9 cellular contexts compared by ENCODE assay signal in the genomic region with DNA sequence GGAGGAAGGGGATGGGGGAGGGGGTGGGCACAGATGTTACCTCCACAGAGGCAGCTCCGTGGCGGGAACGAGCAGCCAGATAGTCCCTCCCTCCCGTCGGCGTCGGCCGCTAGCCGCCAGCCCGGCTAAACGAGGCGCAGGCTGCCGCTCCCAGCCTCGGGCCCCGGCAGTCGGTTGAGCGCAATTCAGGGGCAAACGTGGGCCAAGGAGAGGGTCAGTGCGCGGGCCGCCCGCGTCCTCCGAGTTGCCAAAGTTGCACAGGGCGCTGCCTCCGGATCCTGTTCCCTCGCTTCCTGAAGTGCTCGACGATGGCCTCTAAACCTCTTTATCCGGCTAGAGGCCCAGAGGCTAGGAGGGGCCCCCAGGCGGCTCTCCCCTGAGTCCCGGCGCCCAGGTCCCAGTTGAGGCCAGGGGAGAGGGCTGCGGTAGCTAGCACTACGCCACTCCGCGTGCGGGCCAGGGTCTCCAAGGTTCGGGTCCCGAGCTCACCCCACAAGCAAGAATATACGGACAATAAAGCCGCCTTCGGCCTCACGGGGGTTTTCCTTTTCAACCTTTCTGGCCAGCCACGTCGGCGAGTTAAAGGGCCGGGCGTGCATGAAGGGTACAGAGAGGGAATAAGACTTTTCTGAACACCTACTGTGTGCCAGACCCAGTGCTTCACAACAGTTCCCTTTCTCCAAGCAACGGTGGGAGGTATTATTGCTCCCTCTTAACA.
DNase-seq lines count a peak whose midpoint lies in the region.
"Had no signal": no experiment of that assay in that cellular context is flagged by ENCODE, and none has a peak within 500 bp of the region (broad histone marks: within the 10 kb centered on the region; RNA-seq: fewer than 3 reads in every experiment).

No MANE protein-coding gene starts in this region.

- H3K4me1 Mint-ChIP-seq in T-helper 1 cell treated with Interleukin-12 subunit alpha and Interleukin-12 subunit beta and Interleukin-4 antibody, amounts not matched to agents 30 μg/mL and 1 μg/mL, for 36 hours (ENCODE audit: low read depth), result peaks cover 2% of the 10 kb centered on the region
- peaks cover 3% of the 10 kb centered on the region for H3K4me1 Mint-ChIP-seq in activated CD4-positive, alpha-beta memory T cell treated with anti-CD3 and anti-CD28 coated beads, Interleukin-2, amount 10 ng/mL, durations not matched to agents 7 days and 5 days

- H3K4me3 Mint-ChIP-seq in T-helper 1 cell treated with Interleukin-12 subunit alpha and Interleukin-12 subunit beta and Interleukin-4 antibody, amounts not matched to agents 30 μg/mL and 1 μg/mL, for 36 hours, result peak overlapping the region; percentile 53
- peak overlapping the region; percentile 54 for H3K4me3 Mint-ChIP-seq in activated CD4-positive, alpha-beta memory T cell treated with anti-CD3 and anti-CD28 coated beads, Interleukin-2, amount 10 ng/mL, durations not matched to agents 7 days and 5 days

- H3K36me3 ChIP-seq in iPS DF 6.9 (ENCODE audit: control insufficient read depth, insufficient read depth, low read length), result no peaks in the 10 kb centered on the region

- no peaks in the 10 kb centered on the region for H3K9me3 ChIP-seq in iPS DF 6.9 (ENCODE audit: control insufficient read depth, insufficient read depth, low read length)

- no peaks in the 10 kb centered on the region for H3K36me3 Mint-ChIP-seq in T-helper 1 cell treated with Interleukin-12 subunit alpha and Interleukin-12 subunit beta and Interleukin-4 antibody, amounts not matched to agents 30 μg/mL and 1 μg/mL, for 36 hours (ENCODE audit: low read depth)
- no peaks in the 10 kb centered on the region for H3K36me3 Mint-ChIP-seq in activated CD4-positive, alpha-beta memory T cell treated with anti-CD3 and anti-CD28 coated beads, Interleukin-2, amount 10 ng/mL, durations not matched to agents 7 days and 5 days (ENCODE audit: low read depth)

- H3K4me3 ChIP-seq in iPS DF 6.9 (ENCODE audit: low read length) (peak overlapping the region; percentile 49; the same call in 1 of the 2 replicates), skin epidermis (peak overlapping the region in 5 of 7 experiments; percentile 12 to 47 (median 32))

- peaks cover 72% of the 10 kb centered on the region for H3K27me3 Mint-ChIP-seq in T-helper 1 cell treated with Interleukin-12 subunit alpha and Interleukin-12 subunit beta and Interleukin-4 antibody, amounts not matched to agents 30 μg/mL and 1 μg/mL, for 36 hours (ENCODE audit: low read depth)
- peaks cover 60% of the 10 kb centered on the region for H3K27me3 Mint-ChIP-seq in activated CD4-positive, alpha-beta memory T cell treated with anti-CD3 and anti-CD28 coated beads, Interleukin-2, amount 10 ng/mL, durations not matched to agents 7 days and 5 days

- H3K27ac Mint-ChIP-seq in T-helper 1 cell treated with Interleukin-12 subunit alpha and Interleukin-12 subunit beta and Interleukin-4 antibody, amounts not matched to agents 30 μg/mL and 1 μg/mL, for 36 hours, result no peak overlapping the region
- no peak overlapping the region for H3K27ac Mint-ChIP-seq in activated CD4-positive, alpha-beta memory T cell treated with anti-CD3 and anti-CD28 coated beads, Interleukin-2, amount 10 ng/mL, durations not matched to agents 7 days and 5 days

- DNase-seq in T-helper 1 cell, result no peak
- DNase-seq in activated CD4-positive, alpha-beta memory T cell treated with anti-CD3 and anti-CD28 coated beads, Interleukin-2, amount 10 ng/mL, durations not matched to agents 7 days and 5 days, result no peak
- no peak for DNase-seq in iPS DF 6.9 (ENCODE audit: low read depth, low spot score)
- no peak for DNase-seq in dermis blood vessel endothelial cell
- DNase-seq in GM19238 (ENCODE audit: insufficient read length, low spot score), result no peak
- DNase-seq in middle frontal gyrus (ENCODE audit: extremely low spot score, low spot score), result no peak
- DNase-seq: NCI-H446 had no signal

- no peaks in the 10 kb centered on the region for H3K9me3 Mint-ChIP-seq in T-helper 1 cell treated with Interleukin-12 subunit alpha and Interleukin-12 subunit beta and Interleukin-4 antibody, amounts not matched to agents 30 μg/mL and 1 μg/mL, for 36 hours
- H3K9me3 Mint-ChIP-seq in activated CD4-positive, alpha-beta memory T cell treated with anti-CD3 and anti-CD28 coated beads, Interleukin-2, amount 10 ng/mL, durations not matched to agents 7 days and 5 days, result no peaks in the 10 kb centered on the region

- POLR2A ChIA-PET in activated CD4-positive, alpha-beta memory T cell treated with anti-CD3 and anti-CD28 coated beads, Interleukin-2, amount 10 ng/mL, durations not matched to agents 7 days and 5 days (lab: Charles Lee), result no interaction called here

- CTCF ChIA-PET in activated CD4-positive, alpha-beta memory T cell treated with anti-CD3 and anti-CD28 coated beads, Interleukin-2, amount 10 ng/mL, durations not matched to agents 7 days and 5 days (lab: Charles Lee), result no interaction called here

- peaks cover 1% of the 10 kb centered on the region; the same call in 1 of the 2 replicates for H3K4me1 ChIP-seq in iPS DF 6.9 (ENCODE audit: control insufficient read depth, insufficient read depth, low read length)

- WGBS in iPS DF 6.9 (ENCODE audit: insufficient coverage, insufficient read length), result no CpG with 5 or more reads among the region's 50 CpGs

- H3K27ac ChIP-seq in iPS DF 6.9 (ENCODE audit: low read length) (no peak overlapping the region), skin epidermis (no peak overlapping the region)

- H3K27me3 ChIP-seq in iPS DF 6.9 (ENCODE audit: control insufficient read depth, insufficient read depth, low read length), result peaks cover 15% of the 10 kb centered on the region
